Comparison of ENCODE assay signal across 14 cellular contexts in genomic region chr4:110487873-110488272, GRCh38. TPM values are rescaled to one million over a fixed set of nuclear protein-coding genes. Genes with fewer than 3 reads are reported as not detected.
DNase-seq lines count a peak whose midpoint lies in the region; ATAC-seq, FAIRE-seq and TF ChIP-seq lines count a peak whose summit lies in the region.
"Had no signal": no experiment of that assay in that cellular context is flagged by ENCODE, and none has a peak within 500 bp of the region (broad histone marks: within the 10 kb centered on the region; RNA-seq: fewer than 3 reads in every experiment).

No MANE protein-coding gene starts in this region.

- no peak overlapping the region for H3K4me2 ChIP-seq in HepG2 (ENCODE audit: low read depth, low read length)

- no peak for TF ChIP-seq CTCF in HepG2 (CRISPR knock-in tag; IDR thresholded peaks at IDR 0.05)

- H3K36me3 ChIP-seq in HepG2 (replicated peaks in 1 of 2; ENCODE audit: control insufficient read depth in 1 of 2, insufficient read depth in 2 of 2, low read length in 2 of 2) = no peaks in the 10 kb centered on the region
- H3K36me3 ChIP-seq: stomach had no signal

- no peak for TF ChIP-seq EP300 in HepG2 (IDR thresholded peaks at IDR 0.05; ENCODE audit: low read depth in 2 of 2, low read length in 2 of 2)
- TF ChIP-seq EP300 in HepG2 (CRISPR knock-in tag; IDR thresholded peaks at IDR 0.05; ENCODE audit: borderline replicate concordance) = no peak

- TF ChIP-seq POLR2A in GM12891 (IDR thresholded peaks at IDR 0.05; ENCODE audit: low read depth, low read length) = no peak
- TF ChIP-seq POLR2A in HepG2 (IDR thresholded peaks at IDR 0.05; ENCODE audit: insufficient read depth in 1 of 2, low read depth in 2 of 2, low read length in 2 of 2) = no peak

- H4K20me1 ChIP-seq in HepG2 (ENCODE audit: insufficient read depth, low read length) = no peaks in the 10 kb centered on the region

- no peak overlapping the region for H3K9ac ChIP-seq in HepG2 (ENCODE audit: insufficient read depth, low read depth, low read length)

- no peak overlapping the region for H3K27ac Mint-ChIP-seq in activated T-helper 17 cell treated with anti-CD3 and anti-CD28 coated beads, Interleukin-2, amount 50 U/mL, for 72 hours
- no peak overlapping the region for H3K27ac Mint-ChIP-seq in activated CD4-positive, alpha-beta memory T cell treated with anti-CD3 and anti-CD28 coated beads, Interleukin-2, amount 10 ng/mL, durations not matched to agents 7 days and 5 days
- H3K27ac Mint-ChIP-seq: CD4-positive, CD25-positive, alpha-beta regulatory T cell; effector memory CD8-positive, alpha-beta T cell had no signal

- no peaks in the 10 kb centered on the region for H3K79me2 ChIP-seq in HepG2 (ENCODE audit: insufficient read depth, low read length)

- TF ChIP-seq RAD21 in HepG2 (CRISPR knock-in tag; IDR thresholded peaks at IDR 0.05) = no peak

- no peaks in the 10 kb centered on the region for H3K9me3 Mint-ChIP-seq in activated T-helper 17 cell treated with anti-CD3 and anti-CD28 coated beads, Interleukin-2, amount 50 U/mL, for 72 hours
- H3K9me3 Mint-ChIP-seq in activated CD4-positive, alpha-beta memory T cell treated with anti-CD3 and anti-CD28 coated beads, Interleukin-2, amount 10 ng/mL, durations not matched to agents 7 days and 5 days = no peaks in the 10 kb centered on the region
- H3K9me3 Mint-ChIP-seq: CD4-positive, CD25-positive, alpha-beta regulatory T cell; effector memory CD8-positive, alpha-beta T cell had no signal

- in situ Hi-C loops in HepG2 (cut with HindIII; ENCODE audit: extremely low pct_ligation_motif_present, low pct_unique_long_range_greater_than_20kb) = no loop called here

- H3K4me3 ChIP-seq in HepG2 (replicated peaks in 1 of 3; ENCODE audit: insufficient read depth in 1 of 3, low read depth in 2 of 3, low read length in 3 of 3) = no peak overlapping the region
- H3K4me3 ChIP-seq: stomach had no signal

- POLR2A ChIA-PET in HepG2 (lab: Yijun Ruan, JAX) = no interaction called here
- POLR2A ChIA-PET in activated CD4-positive, alpha-beta memory T cell treated with anti-CD3 and anti-CD28 coated beads, Interleukin-2, amount 10 ng/mL, durations not matched to agents 7 days and 5 days (lab: Charles Lee) = no interaction called here

- intact Hi-C loops in HepG2 (cut with micrococcal nuclease; ENCODE audit: unreplicated experiment) = no loop called here

- no TSS peak for BruUV-seq in HepG2 (replicated peaks; lab: Mats Ljungman, UMichigan)

- H3K4me3 Mint-ChIP-seq in activated T-helper 17 cell treated with anti-CD3 and anti-CD28 coated beads, Interleukin-2, amount 50 U/mL, for 72 hours = no peak overlapping the region
- H3K4me3 Mint-ChIP-seq in activated CD4-positive, alpha-beta memory T cell treated with anti-CD3 and anti-CD28 coated beads, Interleukin-2, amount 10 ng/mL, durations not matched to agents 7 days and 5 days = no peak overlapping the region
- H3K4me3 Mint-ChIP-seq: CD4-positive, CD25-positive, alpha-beta regulatory T cell; effector memory CD8-positive, alpha-beta T cell had no signal

- H3K36me3 Mint-ChIP-seq in activated T-helper 17 cell treated with anti-CD3 and anti-CD28 coated beads, Interleukin-2, amount 50 U/mL, for 72 hours (ENCODE audit: low read depth) = no peaks in the 10 kb centered on the region
- no peaks in the 10 kb centered on the region for H3K36me3 Mint-ChIP-seq in activated CD4-positive, alpha-beta memory T cell treated with anti-CD3 and anti-CD28 coated beads, Interleukin-2, amount 10 ng/mL, durations not matched to agents 7 days and 5 days (ENCODE audit: low read depth)
- H3K36me3 Mint-ChIP-seq: CD4-positive, CD25-positive, alpha-beta regulatory T cell had no signal

- FAIRE-seq in GM12891 (lab: Jason Lieb, UNC) (peak; percentile 38), HepG2 (lab: Jason Lieb, UNC) (peak; percentile 39)

- H2AFZ ChIP-seq in HepG2 (ENCODE audit: low read length) = no peak overlapping the region

- CTCF ChIA-PET in HepG2 (lab: Yijun Ruan, JAX; ENCODE audit: low intra/inter-chr PET ratio, low total read pairs) = no interaction called here
- CTCF ChIA-PET in activated CD4-positive, alpha-beta memory T cell treated with anti-CD3 and anti-CD28 coated beads, Interleukin-2, amount 10 ng/mL, durations not matched to agents 7 days and 5 days (lab: Charles Lee) = interaction anchor here (1.2 kb wide), 1 partner anchor 13 kb away, joined by 3 read pairs; no protein-coding TSS in a partner anchor

- peaks cover 11% of the 10 kb centered on the region for H3K4me1 Mint-ChIP-seq in activated T-helper 17 cell treated with anti-CD3 and anti-CD28 coated beads, Interleukin-2, amount 50 U/mL, for 72 hours
- H3K4me1 Mint-ChIP-seq in activated CD4-positive, alpha-beta memory T cell treated with anti-CD3 and anti-CD28 coated beads, Interleukin-2, amount 10 ng/mL, durations not matched to agents 7 days and 5 days = peaks cover 4% of the 10 kb centered on the region

- H3K4me1 ChIP-seq in HepG2 (ENCODE audit: insufficient read depth, low read length) = peaks cover 24% of the 10 kb centered on the region

- no peaks in the 10 kb centered on the region for H3K9me3 ChIP-seq in HepG2 (ENCODE audit: low read length)
- H3K9me3 ChIP-seq: stomach had no signal

- H3K27me3 Mint-ChIP-seq in activated T-helper 17 cell treated with anti-CD3 and anti-CD28 coated beads, Interleukin-2, amount 50 U/mL, for 72 hours = peaks cover 21% of the 10 kb centered on the region
- H3K27me3 Mint-ChIP-seq in activated CD4-positive, alpha-beta memory T cell treated with anti-CD3 and anti-CD28 coated beads, Interleukin-2, amount 10 ng/mL, durations not matched to agents 7 days and 5 days = peaks cover 17% of the 10 kb centered on the region

- DNase-seq in GM12891 (ENCODE audit: insufficient read length, low spot score) (no peak), HepG2 (ENCODE audit: low spot score) (peak; percentile 56), GM19238 (ENCODE audit: insufficient read length, low spot score) (no peak)
- DNase-seq in activated CD4-positive, alpha-beta memory T cell treated with anti-CD3 and anti-CD28 coated beads, Interleukin-2, amount 10 ng/mL, durations not matched to agents 7 days and 5 days = no peak
- DNase-seq: activated effector memory CD4-positive, alpha-beta T cell treated with anti-CD3 and anti-CD28 coated beads, Interleukin-2, amount 50 U/mL, for 16 hours; CD4-positive, CD25-positive, alpha-beta regulatory T cell; effector memory CD8-positive, alpha-beta T cell; NCI-H2081 treated with DMSO at 0.1 percent for 48 hours; stomach had no signal

- H3K27me3 ChIP-seq in HepG2 (ENCODE audit: control insufficient read depth in 1 of 2, insufficient read depth in 2 of 2, low read length in 2 of 2) = no peaks in the 10 kb centered on the region

- ATAC-seq in HG03342 (IDR thresholded peaks at IDR 0.05; ENCODE audit: unreplicated experiment) (peak; percentile 28), HepG2 (peak; percentile 91), HG03457 (IDR thresholded peaks at IDR 0.05; ENCODE audit: unreplicated experiment) (no peak), HG02970 (IDR thresholded peaks at IDR 0.05; ENCODE audit: low FRiP score, unreplicated experiment) (no peak)
- peak; percentile 23 for ATAC-seq in activated T-helper 17 cell treated with anti-CD3 and anti-CD28 coated beads, Interleukin-2, amount 50 U/mL, for 72 hours (replicated peaks)
- ATAC-seq: effector memory CD8-positive, alpha-beta T cell had no signal

- no peak overlapping the region for H3K27ac ChIP-seq in HepG2 (ENCODE audit: extremely low read length, insufficient read depth, low read length)
- H3K27ac ChIP-seq: stomach had no signal

TF ChIP-seq in GM12891, 5 proteins besides CTCF, POLR2A, EP300 and RAD21 (continues in another document):
- TF ChIP-seq POU2F2 (IDR thresholded peaks at IDR 0.05; ENCODE audit: low read depth, low read length) (no peak), PAX5 (IDR thresholded peaks at IDR 0.05; ENCODE audit: insufficient read depth, low read length, severe bottlenecking) (no peak), TAF1 (IDR thresholded peaks at IDR 0.05; ENCODE audit: low read depth, low read length) (no peak), SPI1 (IDR thresholded peaks at IDR 0.05; ENCODE audit: low read depth, low read length) (no peak)

TF ChIP-seq in HepG2, 621 proteins besides CTCF, POLR2A, EP300 and RAD21 (continues in another document):
- TF ChIP-seq PHF21A (CRISPR knock-in tag; IDR thresholded peaks at IDR 0.05) = 0 out of 2 replicates have a peak, but pooled peaks have one; percentile 18
- peak; percentile 53; the same call in 1 of the 2 replicates for TF ChIP-seq CEBPG (CRISPR knock-in tag; IDR thresholded peaks at IDR 0.05)
- 0 out of 2 replicates have a peak, but pooled peaks have one; percentile 18 for TF ChIP-seq HNF4G (IDR thresholded peaks at IDR 0.05; ENCODE audit: borderline replicate concordance, low read depth, low read length)
- TF ChIP-seq HNF4G (CRISPR knock-in tag; IDR thresholded peaks at IDR 0.05; ENCODE audit: borderline replicate concordance, low read depth) = no peak

RNA-seq across cellular contexts. Expression of gene ENPEP, which starts 11.9 kb away (rescaled TPM):
- polyA plus RNA-seq in GM12891 (2012; ENCODE audit: low read depth, missing spikeins) = 0.39 TPM
- under 1 TPM in 1 of 2 donors, not detected in 1; 0.16 TPM for total RNA-seq in activated T-helper 17 cell treated with anti-CD3 and anti-CD28 coated beads, Interleukin-2, amount 50 U/mL, for 72 hours
- not detected in 2 replicates for total RNA-seq in HepG2 (2016; rRNA removed; fragmentation: Illumina TruSeq; extraction: Trizol)
- total RNA-seq in HepG2 (2016; cell fraction: cytosol; rRNA removed; fragmentation: Illumina TruSeq; extraction: Trizol; ENCODE audit: low read depth) = not detected in 2 replicates
- 0.02 TPM in 1 of 2 replicates, not detected in the other for total RNA-seq in HepG2 (2016; cell fraction: insoluble cytoplasmic fraction; rRNA removed; fragmentation: Illumina TruSeq; extraction: Trizol)
- total RNA-seq in HepG2 (2016; cell fraction: membrane; rRNA removed; fragmentation: Illumina TruSeq; extraction: Trizol) = not detected in 2 replicates
- total RNA-seq in HepG2 (2016; cell fraction: nucleus; rRNA removed; fragmentation: Illumina TruSeq; extraction: Trizol) = not detected in 2 replicates
- polyA plus RNA-seq in HepG2 (2011; rRNA removed) = not detected in 2 replicates
- polyA plus RNA-seq in HepG2 (2011; cell fraction: cytosol; rRNA removed) = not detected in 2 replicates
- not detected in 2 replicates for polyA plus RNA-seq in HepG2 (2011; cell fraction: nucleus; rRNA removed)
- polyA plus RNA-seq in HepG2 (2012) = not detected in 2 replicates
- polyA plus RNA-seq in HepG2 (2016; cell fraction: cytosol; fragmentation: Illumina TruSeq; extraction: Trizol; ENCODE audit: low read depth) = not detected in 2 replicates
- not detected in 2 replicates for polyA plus RNA-seq in HepG2 (2016; cell fraction: insoluble cytoplasmic fraction; fragmentation: Illumina TruSeq; extraction: Trizol; ENCODE audit: low read depth)
- not detected in 2 replicates for polyA plus RNA-seq in HepG2 (2016; cell fraction: membrane; fragmentation: Illumina TruSeq; extraction: Trizol; ENCODE audit: low read depth)
- polyA plus RNA-seq in HepG2 (2016; cell fraction: nucleus; fragmentation: Illumina TruSeq; extraction: Trizol; ENCODE audit: insufficient read depth, low read depth) = not detected in 2 replicates
- polyA minus RNA-seq in HepG2 (2011; rRNA and poly(A)+ RNA removed; ENCODE audit: low replicate concordance) = not detected in 2 replicates
- not detected in 2 replicates for polyA minus RNA-seq in HepG2 (2011; cell fraction: cytosol; rRNA and poly(A)+ RNA removed)
- not detected in 2 replicates for polyA minus RNA-seq in HepG2 (2011; cell fraction: nucleus; rRNA and poly(A)+ RNA removed)
- under 1 TPM; 0.15 to 0.65 TPM for total RNA-seq in activated CD4-positive, alpha-beta memory T cell treated with anti-CD3 and anti-CD28 coated beads, Interleukin-2, amount 10 ng/mL, durations not matched to agents 7 days and 5 days
- total RNA-seq: lung microvascular endothelial cell had no signal

Comparison
In these comparisons a context has a peak if more than half of its experiments do, and no peak if none do; other contexts are left out.
1. ATAC-seq: peak in HG03342 (single experiment), activated T-helper 17 cell treated with anti-CD3 and anti-CD28 coated beads, Interleukin-2, amount 50 U/mL, for 72 hours (single experiment) and HepG2 (single experiment); none in HG03457 (single experiment) and HG02970 (single experiment).